ENCODE assay signal across 9 cellular contexts in the genomic region with DNA sequence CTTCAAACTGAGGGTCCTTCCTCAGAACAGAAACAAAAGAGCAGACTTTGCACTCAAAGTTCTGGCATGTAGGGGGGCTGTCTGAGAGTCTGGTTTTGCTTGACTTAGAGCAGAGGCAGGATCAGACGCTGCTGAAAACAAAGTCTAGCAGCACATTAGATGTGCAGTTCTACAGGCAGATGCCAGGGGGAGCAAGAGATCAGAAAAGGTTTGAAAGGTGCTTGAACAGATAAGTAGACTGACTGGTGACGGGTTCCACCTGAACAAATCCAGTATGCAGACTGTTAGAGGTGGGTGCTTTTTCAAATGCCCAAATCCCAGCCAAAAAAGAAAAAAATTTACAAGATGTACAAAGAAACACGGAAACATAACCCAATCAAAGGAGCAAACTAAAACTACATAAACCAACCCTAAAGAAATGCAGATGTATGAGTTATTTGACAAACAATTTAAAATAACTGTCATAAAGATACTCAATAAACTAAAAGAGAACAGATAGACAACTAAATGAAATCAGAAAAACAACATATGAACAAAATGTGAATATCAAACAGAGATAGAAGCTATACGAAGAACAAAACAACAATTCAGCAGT.
DNase-seq lines count a peak whose midpoint lies in the region; ATAC-seq and TF ChIP-seq lines count a peak whose summit lies in the region.
"Had no signal": no experiment of that assay in that cellular context is flagged by ENCODE, and none has a peak within 500 bp of the region (broad histone marks: within the 10 kb centered on the region; RNA-seq: fewer than 3 reads in every experiment).

No MANE protein-coding gene starts in this region.

- no peak overlapping the region for H3K27ac ChIP-seq in OCI-LY3 (ENCODE audit: low read length)
- H3K27ac ChIP-seq in hepatocyte, result no peak overlapping the region
- H3K27ac ChIP-seq: BLaER1 had no signal

- no peaks in the 10 kb centered on the region for H3K9me3 Mint-ChIP-seq in activated naive CD4-positive, alpha-beta T cell treated with anti-CD3 and anti-CD28 coated beads, Interleukin-2, amount 10 ng/mL, durations not matched to agents 7 days and 5 days

- no peak overlapping the region for H3K4me2 ChIP-seq in OCI-LY3 (ENCODE audit: low read length)
- H3K4me2 ChIP-seq in hepatocyte, result no peak overlapping the region
- H3K4me2 ChIP-seq: BLaER1 had no signal

- no peaks in the 10 kb centered on the region for H3K4me1 Mint-ChIP-seq in activated naive CD4-positive, alpha-beta T cell treated with anti-CD3 and anti-CD28 coated beads, Interleukin-2, amount 10 ng/mL, durations not matched to agents 7 days and 5 days

- H3K79me2 ChIP-seq in OCI-LY3 (ENCODE audit: low read length) (no peaks in the 10 kb centered on the region), hepatocyte (no peaks in the 10 kb centered on the region)

- peaks cover 4% of the 10 kb centered on the region for H3K27me3 Mint-ChIP-seq in activated naive CD4-positive, alpha-beta T cell treated with anti-CD3 and anti-CD28 coated beads, Interleukin-2, amount 10 ng/mL, durations not matched to agents 7 days and 5 days

- H3K9me3 ChIP-seq in OCI-LY3 (ENCODE audit: insufficient read depth, low read length) (no peaks in the 10 kb centered on the region), hepatocyte (ENCODE audit: low read depth) (peaks cover 5% of the 10 kb centered on the region)

- H3K36me3 ChIP-seq in OCI-LY3 (replicated peaks; ENCODE audit: low read depth, low read length) (no peaks in the 10 kb centered on the region), hepatocyte (replicated peaks; ENCODE audit: insufficient read depth, low read depth) (no peaks in the 10 kb centered on the region)
- H3K36me3 ChIP-seq: BLaER1 had no signal

- ATAC-seq in GM21360 (IDR thresholded peaks at IDR 0.05; ENCODE audit: unreplicated experiment) (peak; percentile 91), HG03460 (IDR thresholded peaks at IDR 0.05; ENCODE audit: unreplicated experiment) (peak; percentile 94)

- WGBS in hepatocyte (ENCODE audit: low lambda C conversion rate, missing lambda C conversion rate), result 26% methylated on average over 4 of the region's 4 CpGs

- H3K9ac ChIP-seq in OCI-LY3 (ENCODE audit: low read length), result no peak overlapping the region
- H3K9ac ChIP-seq: BLaER1 had no signal

- H3K27me3 ChIP-seq in OCI-LY3 (ENCODE audit: low read depth, low read length) (peaks cover 4% of the 10 kb centered on the region), hepatocyte (no peaks in the 10 kb centered on the region)
- H3K27me3 ChIP-seq: BLaER1 had no signal

- H3K4me1 ChIP-seq in OCI-LY3 (ENCODE audit: low read length), result no peaks in the 10 kb centered on the region
- peaks cover 17% of the 10 kb centered on the region for H3K4me1 ChIP-seq in hepatocyte (ENCODE audit: insufficient read depth)
- H3K4me1 ChIP-seq: BLaER1 had no signal

- H3K4me3 Mint-ChIP-seq in activated naive CD4-positive, alpha-beta T cell treated with anti-CD3 and anti-CD28 coated beads, Interleukin-2, amount 10 ng/mL, durations not matched to agents 7 days and 5 days, result no peak overlapping the region

- TF ChIP-seq CTCF in OCI-LY3 (IDR thresholded peaks at IDR 0.05; ENCODE audit: low read depth, low read length) (peak; percentile 72), hepatocyte (IDR thresholded peaks at IDR 0.05; ENCODE audit: poor library complexity) (peak; percentile 56)

- no peaks in the 10 kb centered on the region for H4K20me1 ChIP-seq in OCI-LY3 (ENCODE audit: insufficient read depth, low read length)
- no peaks in the 10 kb centered on the region for H4K20me1 ChIP-seq in hepatocyte (ENCODE audit: insufficient read depth, poor library complexity, severe bottlenecking)
- H4K20me1 ChIP-seq: BLaER1 had no signal

- H3K27ac Mint-ChIP-seq in activated naive CD4-positive, alpha-beta T cell treated with anti-CD3 and anti-CD28 coated beads, Interleukin-2, amount 10 ng/mL, durations not matched to agents 7 days and 5 days, result no peak overlapping the region

- H2AFZ ChIP-seq in OCI-LY3 (ENCODE audit: low read depth, low read length) (no peak overlapping the region), hepatocyte (no peak overlapping the region)

- H3K36me3 Mint-ChIP-seq in activated naive CD4-positive, alpha-beta T cell treated with anti-CD3 and anti-CD28 coated beads, Interleukin-2, amount 10 ng/mL, durations not matched to agents 7 days and 5 days, result no peaks in the 10 kb centered on the region

- no peak overlapping the region for H3K4me3 ChIP-seq in OCI-LY3 (ENCODE audit: low read length)
- H3K4me3 ChIP-seq in hepatocyte, result no peak overlapping the region
- H3K4me3 ChIP-seq: BLaER1 had no signal

- H3K9me2 ChIP-seq in hepatocyte (replicated peaks; ENCODE audit: insufficient read depth), result no peaks in the 10 kb centered on the region

- CTCF ChIA-PET in activated naive CD4-positive, alpha-beta T cell treated with anti-CD3 and anti-CD28 coated beads, Interleukin-2, amount 10 ng/mL, durations not matched to agents 7 days and 5 days (lab: Charles Lee), result interaction anchor here (0.7 to 2.3 kb wide), 6 partner anchors 27 to 540 kb away, joined by 3 to 20 read pairs (median 4); no protein-coding TSS in a partner anchor

- DNase-seq in NCI-H1436 (lab: John Stamatoyannopoulos, UW), result peak; percentile 38
- DNase-seq in NCI-H1436 treated with DMSO at 0.1 percent for 48 hours (lab: John Stamatoyannopoulos, UW), result no peak
- peak; percentile 52 for DNase-seq in activated naive CD4-positive, alpha-beta T cell treated with anti-CD3 and anti-CD28 coated beads, Interleukin-2, amount 10 ng/mL, durations not matched to agents 7 days and 5 days
- peak; percentile 71 for DNase-seq in hepatocyte (ENCODE audit: low spot score)
- DNase-seq in stimulated activated CD4-positive, alpha-beta T cell treated with anti-CD3 and anti-CD28 coated beads, Interleukin-1b, Interleukin-23, amount 100 ng/mL, for 24 hours (ENCODE audit: low read depth in 4 of 4, low spot score in 1 of 4), result peak; percentile 2 to 12 (median 10)
